In genomic region chr9:16784002-16784401, GRCh38 we compare ENCODE assay signal across 19 cellular contexts.
DNase-seq lines count a peak whose midpoint lies in the region; ATAC-seq and TF ChIP-seq lines count a peak whose summit lies in the region.
"Had no signal": no experiment of that assay in that cellular context is flagged by ENCODE, and none has a peak within 500 bp of the region (broad histone marks: within the 10 kb centered on the region; RNA-seq: fewer than 3 reads in every experiment).

No MANE protein-coding gene starts in this region.

- no peaks in the 10 kb centered on the region for H3K27me3 Mint-ChIP-seq in WTC11 (ENCODE audit: low read depth)

- no peaks in the 10 kb centered on the region for H3K36me3 ChIP-seq in esophagus muscularis mucosa
- no peaks in the 10 kb centered on the region for H3K36me3 ChIP-seq in left ventricle myocardium inferior
- H3K36me3 ChIP-seq: HAP-1 had no signal

- H3K27me3 ChIP-seq in esophagus muscularis mucosa (no peaks in the 10 kb centered on the region), left ventricle myocardium inferior (ENCODE audit: low read depth) (no peaks in the 10 kb centered on the region)

- H3K4me3 ChIP-seq in esophagus muscularis mucosa (no peak overlapping the region), left ventricle myocardium inferior (no peak overlapping the region)
- H3K4me3 ChIP-seq: HAP-1 had no signal

- H3K4me1 Mint-ChIP-seq in WTC11: peaks cover 48% of the 10 kb centered on the region

- peak; percentile 10 for DNase-seq in DMS 273 (lab: John Stamatoyannopoulos, UW; ENCODE audit: unreplicated experiment)
- DNase-seq in DMS 273 treated with DMSO at 0.1 percent for 48 hours (lab: John Stamatoyannopoulos, UW): no peak
- DNase-seq in COLO668 (lab: John Stamatoyannopoulos, UW; ENCODE audit: unreplicated experiment): peak; percentile 25
- DNase-seq in NCI-H1105 treated with DMSO at 0.1 percent for 48 hours (lab: John Stamatoyannopoulos, UW): peak; percentile 69
- DNase-seq in WTC11 (ENCODE audit: low spot score): no peak
- no peak for DNase-seq in esophagus muscularis mucosa (ENCODE audit: extremely low spot score)
- no peak for DNase-seq in left ventricle myocardium inferior
- DNase-seq in foreskin melanocyte: no peak
- DNase-seq: AML-193, GDM1, IMR-90, NCI-H2029, NCI-H510A treated with DMSO at 0.1 percent for 48 hours, SW 1271, T-helper 2 cell had no signal

- no peak for TF ChIP-seq CTCF in WTC11 (IDR thresholded peaks at IDR 0.05)
- no peak for TF ChIP-seq CTCF in esophagus muscularis mucosa (IDR thresholded peaks at IDR 0.05)
- no peak for TF ChIP-seq CTCF in left ventricle myocardium inferior (IDR thresholded peaks at IDR 0.05; ENCODE audit: borderline replicate concordance)

- POLR2A ChIA-PET in WTC11 (lab: Charles Lee): no interaction called here

- H3K4me3 Mint-ChIP-seq in WTC11: no peak overlapping the region

- intact Hi-C loops in esophagus muscularis mucosa (cut with DNase I) (no loop called here), left ventricle myocardium inferior (cut with micrococcal nuclease) (no loop called here)

- H3K4me1 ChIP-seq in esophagus muscularis mucosa: peaks cover 0 to 33% (median 29%) of the 10 kb centered on the region in 4 donors
- no peaks in the 10 kb centered on the region for H3K4me1 ChIP-seq in left ventricle myocardium inferior

- H3K27ac ChIP-seq in esophagus muscularis mucosa (replicated peaks in 1 of 4): no peak overlapping the region
- no peak overlapping the region for H3K27ac ChIP-seq in left ventricle myocardium inferior (replicated peaks)
- H3K27ac ChIP-seq: 22Rv1, C4-2B had no signal

- H3K9me3 ChIP-seq in esophagus muscularis mucosa (no peaks in the 10 kb centered on the region), left ventricle myocardium inferior (replicated peaks) (no peaks in the 10 kb centered on the region)
- H3K9me3 ChIP-seq: HAP-1 had no signal

- TF ChIP-seq EP300 in esophagus muscularis mucosa (IDR thresholded peaks at IDR 0.05): no peak

- no peaks in the 10 kb centered on the region for H3K9me3 Mint-ChIP-seq in WTC11

- CTCF ChIA-PET in WTC11 (lab: Charles Lee): no interaction called here

- 99% methylated on average over 2 of the region's 2 CpGs for WGBS in esophagus muscularis mucosa

- H3K27ac Mint-ChIP-seq in WTC11: peak overlapping the region; percentile 6; the same call in 1 of the 2 replicates

- TF ChIP-seq POLR2A in esophagus muscularis mucosa (IDR thresholded peaks at IDR 0.05; ENCODE audit: low read depth): no peak

- ATAC-seq in WTC11: no peak
- ATAC-seq: Right ventricle myocardium inferior had no signal

- peaks cover 3% of the 10 kb centered on the region; the same call in 1 of the 2 replicates for H3K36me3 Mint-ChIP-seq in WTC11

TF ChIP-seq in WTC11, 78 proteins besides CTCF, POLR2A, EP300 and RAD21:
- no peak for TF ChIP-seq ZSCAN18 (CRISPR knock-in tag; IDR thresholded peaks at IDR 0.05)
- no peak for TF ChIP-seq ZNF396 (CRISPR knock-in tag; IDR thresholded peaks at IDR 0.05; ENCODE audit: borderline replicate concordance)
- TF ChIP-seq TEAD4 (CRISPR knock-in tag; IDR thresholded peaks at IDR 0.05): no peak
- no peak for TF ChIP-seq ZMAT4 (CRISPR knock-in tag; IDR thresholded peaks at IDR 0.05)
- no peak for TF ChIP-seq FOXP4 (CRISPR knock-in tag; IDR thresholded peaks at IDR 0.05)
- no peak for TF ChIP-seq FOXK1 (CRISPR knock-in tag; IDR thresholded peaks at IDR 0.05)
- TF ChIP-seq SMAD4 (CRISPR knock-in tag; IDR thresholded peaks at IDR 0.05): no peak
- TF ChIP-seq RORB (CRISPR knock-in tag; IDR thresholded peaks at IDR 0.05): no peak
- TF ChIP-seq ZNF671 (CRISPR knock-in tag; IDR thresholded peaks at IDR 0.05): no peak
- TF ChIP-seq CREB1 (CRISPR knock-in tag; IDR thresholded peaks at IDR 0.05): no peak
- TF ChIP-seq SMAD3 (CRISPR knock-in tag; IDR thresholded peaks at IDR 0.05; ENCODE audit: borderline replicate concordance): no peak
- TF ChIP-seq SP1 (CRISPR knock-in tag; conservative IDR thresholded peaks at IDR 0.05): no peak
- TF ChIP-seq ZNF532 (CRISPR knock-in tag; IDR thresholded peaks at IDR 0.05; ENCODE audit: borderline replicate concordance): no peak
- no peak for TF ChIP-seq GTF2I (CRISPR knock-in tag; conservative IDR thresholded peaks at IDR 0.05)

Comparison
In these comparisons a context has a peak if more than half of its experiments do, and no peak if none do; other contexts are left out.
1. DNase-seq: peak in DMS 273 (single experiment), COLO668 (single experiment) and NCI-H1105 treated with DMSO at 0.1 percent for 48 hours (single experiment); none in DMS 273 treated with DMSO at 0.1 percent for 48 hours (single experiment), WTC11 (single experiment), esophagus muscularis mucosa (single experiment), left ventricle myocardium inferior (single experiment) and foreskin melanocyte (single experiment).